Comparison of ENCODE assay signal across 24 cellular contexts in the genomic region with DNA sequence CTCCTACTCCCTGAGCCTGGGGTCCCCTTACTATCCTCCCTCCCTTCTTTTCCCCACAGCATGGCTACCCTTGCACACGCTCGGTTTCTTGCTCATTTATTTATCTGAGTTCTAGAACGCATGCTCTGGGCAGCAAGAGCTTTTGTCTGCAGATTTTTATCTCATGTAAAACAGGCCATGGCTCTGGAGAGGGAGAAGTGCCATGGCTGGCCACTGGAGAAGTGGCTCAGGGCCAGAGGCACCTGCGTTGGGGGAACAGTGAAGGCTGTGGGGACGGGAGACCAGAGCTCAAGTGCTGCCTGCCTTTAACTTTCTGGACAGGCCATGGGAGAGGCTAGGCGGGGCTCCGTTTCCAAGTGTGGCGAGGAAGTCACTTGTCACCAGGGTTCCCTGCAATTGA.
"Had no signal": no experiment of that assay in that cellular context is flagged by ENCODE, and none has a peak within 500 bp of the region (broad histone marks: within the 10 kb centered on the region; RNA-seq: fewer than 3 reads in every experiment).

No MANE protein-coding gene starts in this region.

- H3K4me3 ChIP-seq: left ventricle myocardium inferior, lung, right atrium auricular region, skin epidermis, stomach, testis, thyroid gland, transverse colon, upper lobe of left lung, vagina had no signal

- H3K4me1 ChIP-seq: right atrium auricular region, thyroid gland, transverse colon, upper lobe of left lung had no signal

- H3K27me3 ChIP-seq: neutrophil, right atrium auricular region, testis, thyroid gland, transverse colon, upper lobe of left lung, vagina had no signal

- H3K9me3 ChIP-seq: left ventricle myocardium inferior, neutrophil, right atrium auricular region, stomach, testis, thyroid gland, transverse colon, upper lobe of left lung, vagina had no signal

- H3K27ac ChIP-seq: left ventricle myocardium inferior, neutrophil, right atrium auricular region, skin epidermis, stomach, testis, thyroid gland, transverse colon, upper lobe of left lung, vagina had no signal

- ATAC-seq: left colon; sciatic nerve; stimulated activated naive B cell treated with anti-CD40 and anti-IgM and Interleukin-4, amounts not matched to agents 10 μg/mL and 1 μg/mL and 100 μg/mL, for 72 hours; stimulated activated naive CD8-positive, alpha-beta T cell treated with anti-CD3 and anti-CD28 coated beads, Interleukin-15, Interleukin-2, amounts not matched to agents 100 U/mL and 50 U/mL, for 24 hours had no signal

- H3K36me3 ChIP-seq: left ventricle myocardium inferior, neutrophil, right atrium auricular region, stomach, thyroid gland, transverse colon, upper lobe of left lung, vagina had no signal

- DNase-seq: hippocampal formation; kidney; left colon; left ventricle myocardium inferior; mesendoderm; naive B cell; occipital lobe; stimulated activated CD4-positive, alpha-beta T cell treated with anti-CD3 and anti-CD28 coated beads, Interleukin-12 subunit alpha, Interleukin-12 subunit beta, amount 100 ng/mL, for 4 hours; stimulated activated CD4-positive, alpha-beta T cell treated with anti-CD3 and anti-CD28 coated beads, Interleukin-15, amount 100 ng/mL, for 24 hours; stimulated activated CD4-positive, alpha-beta T cell treated with anti-CD3 and anti-CD28 coated beads, Interleukin-2, amount 100 ng/mL, for 24 hours; stimulated activated CD4-positive, alpha-beta T cell treated with anti-CD3 and anti-CD28 coated beads, Interleukin-4, amount 100 ng/mL, for 1 hour; stimulated activated naive B cell treated with anti-CD40 and anti-IgM and Interleukin-4, amounts not matched to agents 10 μg/mL and 1 μg/mL and 100 μg/mL, for 72 hours; stimulated activated naive CD8-positive, alpha-beta T cell treated with anti-CD3 and anti-CD28 coated beads, Interleukin-15, Interleukin-2, amounts not matched to agents 100 U/mL and 50 U/mL, for 24 hours; stomach; testis; transverse colon; upper lobe of left lung had no signal
